Comparison of ENCODE assay signal across 8 cellular contexts in genomic region chr16:3059041-3059722, GRCh38. TPM values are rescaled to one million over a fixed set of nuclear protein-coding genes. Genes with fewer than 3 reads are reported as not detected.
DNase-seq lines count a peak whose midpoint lies in the region; ATAC-seq and TF ChIP-seq lines count a peak whose summit lies in the region.

No MANE protein-coding gene starts in this region.

- TF ChIP-seq POLR2A in gastroesophageal sphincter (IDR thresholded peaks at IDR 0.05) (peak in 1 of 2 donors; percentile 17), suprapubic skin (IDR thresholded peaks at IDR 0.05) (no peak)

- H3K36me3 ChIP-seq in SJCRH30: no peaks in the 10 kb centered on the region
- no peaks in the 10 kb centered on the region for H3K36me3 ChIP-seq in gastroesophageal sphincter
- H3K36me3 ChIP-seq in suprapubic skin: no peaks in the 10 kb centered on the region

- H3K4me3 ChIP-seq in SJCRH30 (peak overlapping the region; percentile 79), gastroesophageal sphincter (peak overlapping the region; percentile 83 to 84), suprapubic skin (peak overlapping the region; percentile 89)

- H3K27me3 ChIP-seq in SJCRH30 (no peaks in the 10 kb centered on the region), gastroesophageal sphincter (peaks cover 14% of the 10 kb centered on the region), suprapubic skin (no peaks in the 10 kb centered on the region)

- WGBS in gastroesophageal sphincter (ENCODE audit: low coverage in 1 of 2), 2 donors: no CpG with 5 or more reads among the region's 67 CpGs
- 0% methylated on average over 2 of the region's 67 CpGs for WGBS in suprapubic skin

- no peaks in the 10 kb centered on the region for H3K9me3 ChIP-seq in SJCRH30 (replicated peaks)
- no peaks in the 10 kb centered on the region for H3K9me3 ChIP-seq in gastroesophageal sphincter
- no peaks in the 10 kb centered on the region for H3K9me3 ChIP-seq in suprapubic skin

- TF ChIP-seq CTCF in gastroesophageal sphincter (IDR thresholded peaks at IDR 0.05) (peak in 3 of 4 experiments; percentile 94 to 99 (median 98)), suprapubic skin (IDR thresholded peaks at IDR 0.05) (peak; percentile 81 to 96)

- H3K27ac ChIP-seq in SJCRH30 (peak overlapping the region; percentile 83), gastroesophageal sphincter (peak overlapping the region; percentile 21 to 81 (median 76)), suprapubic skin (peak overlapping the region; percentile 70)

- H3K4me1 ChIP-seq in SJCRH30 (peaks cover 22% of the 10 kb centered on the region), gastroesophageal sphincter (peaks cover 0 to 25% (median 11%) of the 10 kb centered on the region in 3 donors), suprapubic skin (peaks cover 20% of the 10 kb centered on the region)

- peak; percentile 26 for DNase-seq in DMS114 treated with DMSO at 0.1 percent for 48 hours (lab: John Stamatoyannopoulos, UW; ENCODE audit: unreplicated experiment)
- DNase-seq in HuH-7 (ENCODE audit: low spot score): peak; percentile 79
- peak; percentile 93 to 95 for DNase-seq in SJCRH30
- peak; percentile 89 for DNase-seq in activated naive CD4-positive, alpha-beta T cell treated with Interleukin-2 at 50 U/mL for 16 hours
- DNase-seq in occipital lobe (lab: John Stamatoyannopoulos, UW): peak; percentile 77
- DNase-seq in suprapubic skin (ENCODE audit: low spot score in 2 of 2): peak; percentile 91 to 92

- TF ChIP-seq EP300 in gastroesophageal sphincter (IDR thresholded peaks at IDR 0.05) (no peak), suprapubic skin (IDR thresholded peaks at IDR 0.05) (no peak)

- ATAC-seq in GM21423 (IDR thresholded peaks at IDR 0.05; ENCODE audit: unreplicated experiment) (peak; percentile 73), gastroesophageal sphincter (peak; percentile 93)

RNA-seq across cellular contexts. Expression of gene IL32, which starts 6.3 kb away (rescaled TPM):
- 158 and 177 TPM in 2 replicates for total RNA-seq in SJCRH30 (2014; rRNA removed; shearing (Covaris generic))
- total RNA-seq in gastroesophageal sphincter (10 to 100 TPM in 3 of 4 donors, 1 to 10 TPM in 1; 2.6 to 39.0 (median 21.6) TPM), occipital lobe (1.1 TPM), suprapubic skin (10 to 100 TPM in 1 of 4 donors, 1 to 10 TPM in 3; 2.6 to 11.9 (median 6.1) TPM)

RNA-seq across cellular contexts. Expression of gene MMP25, which starts 12.8 kb away (rescaled TPM):
- 0.06 and 0.13 TPM in 2 replicates for total RNA-seq in SJCRH30 (2014; rRNA removed; shearing (Covaris generic))
- total RNA-seq in gastroesophageal sphincter (1 to 10 TPM in 2 of 4 donors, not detected in 2; 1.6 to 2.6 TPM), occipital lobe (0.62 TPM), suprapubic skin (under 1 TPM in 3 of 4 donors, not detected in 1; 0.51 to 0.87 (median 0.83) TPM)

RNA-seq across cellular contexts. Expression of gene BICDL2, which starts 22.4 kb away (rescaled TPM):
- total RNA-seq in SJCRH30 (2014; rRNA removed; shearing (Covaris generic)): not detected in 2 replicates
- total RNA-seq in gastroesophageal sphincter: 1 to 10 TPM in 1 of 4 donors, under 1 TPM in 2, not detected in 1; 0.31 to 3.1 (median 0.31) TPM
- not detected for total RNA-seq in occipital lobe
- total RNA-seq in suprapubic skin: 10 to 100 TPM; 58.4 to 77.6 (median 69.3) TPM

RNA-seq across cellular contexts. Expression of gene THOC6, which starts 35.3 kb away (rescaled TPM):
- 25.5 and 29.4 TPM in 2 replicates for total RNA-seq in SJCRH30 (2014; rRNA removed; shearing (Covaris generic))
- total RNA-seq in gastroesophageal sphincter (10 to 100 TPM; 17.6 to 28.2 (median 25.0) TPM), occipital lobe (5.8 TPM), suprapubic skin (10 to 100 TPM; 15.8 to 27.0 (median 24.9) TPM)

RNA-seq across cellular contexts. Expression of gene HCFC1R1, which starts 35.4 kb away (rescaled TPM):
- total RNA-seq in SJCRH30 (2014; rRNA removed; shearing (Covaris generic)): 16.8 and 18.9 TPM in 2 replicates
- total RNA-seq in gastroesophageal sphincter (10 to 100 TPM; 20.1 to 94.9 (median 40.5) TPM), occipital lobe (15.1 TPM), suprapubic skin (10 to 100 TPM; 32.6 to 65.4 (median 51.5) TPM)

Comparison
In these comparisons a context has a peak if more than half of its experiments do, and no peak if none do; other contexts are left out.
1. Peak in every context shown above with its lines: DNase-seq, ATAC-seq, H3K4me3 ChIP-seq and H3K27ac ChIP-seq.
2. DNase-seq: peak in every context shown above with its lines; median percentile 94 in SJCRH30; 92 in suprapubic skin; 89 in activated naive CD4-positive, alpha-beta T cell treated with Interleukin-2 at 50 U/mL for 16 hours; 79 in HuH-7; 77 in occipital lobe; 26 in DMS114 treated with DMSO at 0.1 percent for 48 hours.
3. RNA of gene BICDL2, which starts 22.4 kb away (total RNA-seq): 58.4 to 77.6 TPM in suprapubic skin; 0.31 to 3.1 TPM in gastroesophageal sphincter, not detected in SJCRH30 and not detected in occipital lobe (single experiment); every median in the first group is over 10 times any median in the second.